ENCODE assay signal across 10 cellular contexts in the genomic region with DNA sequence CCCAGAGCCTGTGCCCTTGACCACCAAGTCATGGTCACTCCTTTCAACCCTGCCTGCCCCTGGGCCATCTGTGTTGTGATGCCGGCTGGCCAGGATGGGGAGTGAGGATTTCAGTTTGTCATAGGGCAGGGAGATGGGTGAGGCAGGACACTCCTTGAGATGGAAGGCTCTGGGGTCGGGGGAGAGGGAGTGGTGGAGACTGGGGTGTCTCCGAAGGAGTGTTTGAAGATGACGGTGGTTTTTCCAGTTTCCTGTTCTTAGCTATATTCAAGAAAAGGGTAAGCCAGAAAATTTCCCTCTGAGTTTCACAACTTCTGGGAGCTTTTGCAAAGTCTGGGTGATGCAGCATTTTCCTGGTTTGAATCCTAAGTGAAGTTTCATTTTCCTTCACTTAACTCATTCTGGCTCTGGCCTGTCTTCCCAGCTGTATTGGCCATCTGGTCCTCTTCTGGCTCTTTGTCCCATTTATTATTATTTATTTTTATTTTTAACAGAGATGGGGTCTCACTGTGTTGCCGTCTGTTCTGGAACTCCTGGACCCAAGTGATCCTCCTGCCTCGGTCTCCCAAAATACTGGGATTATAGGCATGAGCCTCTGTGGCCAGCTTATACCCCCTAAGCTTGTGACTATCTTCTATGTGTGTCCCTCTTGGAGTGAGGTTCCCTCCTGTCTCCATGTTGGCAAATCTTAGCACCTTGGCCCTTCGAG. TPM values are rescaled to one million over a fixed set of nuclear protein-coding genes. Genes with fewer than 3 reads are reported as not detected.
DNase-seq lines count a peak whose midpoint lies in the region; ATAC-seq, FAIRE-seq and TF ChIP-seq lines count a peak whose summit lies in the region.
"Had no signal": no experiment of that assay in that cellular context is flagged by ENCODE, and none has a peak within 500 bp of the region (broad histone marks: within the 10 kb centered on the region; RNA-seq: fewer than 3 reads in every experiment).

No MANE protein-coding gene starts in this region.

- CTCF ChIA-PET in A673 (lab: Charles Lee), result no interaction called here

- H3K9ac ChIP-seq in duodenal mucosa (ENCODE audit: low read depth in 1 of 2, low read length in 2 of 2) (no peak overlapping the region), mucosa of rectum (ENCODE audit: low read depth in 1 of 2, low read length in 2 of 2) (no peak overlapping the region), kidney (ENCODE audit: low read length in 2 of 2) (no peak overlapping the region)

- no peak for FAIRE-seq in kidney (lab: Jason Lieb, UNC)

- H3K4me3 ChIP-seq in duodenal mucosa (ENCODE audit: low read depth in 1 of 2, low read length in 2 of 2) (no peak overlapping the region), mucosa of rectum (ENCODE audit: low read length in 2 of 2) (no peak overlapping the region), thymus (ENCODE audit: low read length) (no peak overlapping the region), kidney (ENCODE audit: low read length in 2 of 2) (no peak overlapping the region), A673 (ENCODE audit: low read depth, low read length, poor library complexity, severe bottlenecking) (no peak overlapping the region)

- TF ChIP-seq CTCF in HFFc6 (IDR thresholded peaks at IDR 0.05) (no peak), kidney (IDR thresholded peaks at IDR 0.05; ENCODE audit: borderline replicate concordance, extremely low read depth, insufficient read depth) (no peak), A673 (conservative IDR thresholded peaks at IDR 0.05; ENCODE audit: low read depth, low read length) (no peak)

- intact Hi-C loops in kidney (cut with DNase I) (no loop called here), A673 (cut with micrococcal nuclease; ENCODE audit: unreplicated experiment) (no loop called here)

- ATAC-seq in HG03469 (IDR thresholded peaks at IDR 0.05; ENCODE audit: unreplicated experiment), result no peak

- H3K4me1 ChIP-seq in duodenal mucosa (ENCODE audit: control insufficient read depth in 1 of 2, insufficient read depth in 2 of 2, low read length in 2 of 2), result peaks cover 0 to 11% of the 10 kb centered on the region in 2 donors
- H3K4me1 ChIP-seq in mucosa of rectum (ENCODE audit: control insufficient read depth in 2 of 2, insufficient read depth in 2 of 2, low read length in 2 of 2), result no peaks in the 10 kb centered on the region
- H3K4me1 ChIP-seq in thymus (ENCODE audit: control insufficient read depth, insufficient read depth, low read length), result no peaks in the 10 kb centered on the region
- no peaks in the 10 kb centered on the region for H3K4me1 ChIP-seq in kidney (ENCODE audit: control insufficient read depth in 1 of 2, insufficient read depth in 1 of 2, low read depth in 1 of 2, low read length in 2 of 2)
- no peaks in the 10 kb centered on the region for H3K4me1 ChIP-seq in A673 (ENCODE audit: insufficient read depth, low read length, poor library complexity, severe bottlenecking)

- DNase-seq in HFFc6, result peak; percentile 65
- no peak for DNase-seq in kidney
- DNase-seq in A673 (ENCODE audit: low spot score), result no peak
- DNase-seq: activated CD8-positive, alpha-beta memory T cell treated with anti-CD3 and anti-CD28 coated beads, Interleukin-2, amount 50 U/mL, for 4 hours; H7 had no signal

- peaks cover 3 to 5% of the 10 kb centered on the region in 2 donors for H3K36me3 ChIP-seq in duodenal mucosa (ENCODE audit: control insufficient read depth in 1 of 2, insufficient read depth in 2 of 2, low read length in 2 of 2)
- no peaks in the 10 kb centered on the region for H3K36me3 ChIP-seq in mucosa of rectum (ENCODE audit: control insufficient read depth in 2 of 2, insufficient read depth in 2 of 2, low read length in 2 of 2)
- H3K36me3 ChIP-seq in thymus (ENCODE audit: control insufficient read depth, insufficient read depth), result peaks cover 42% of the 10 kb centered on the region
- no peaks in the 10 kb centered on the region for H3K36me3 ChIP-seq in kidney (ENCODE audit: control insufficient read depth in 1 of 2, insufficient read depth in 2 of 2, low read length in 2 of 2)
- no peaks in the 10 kb centered on the region for H3K36me3 ChIP-seq in A673 (ENCODE audit: insufficient read depth, low read length, poor library complexity, severe bottlenecking)
- H3K36me3 ChIP-seq: neutrophil had no signal

- peaks cover 44% of the 10 kb centered on the region for H3K9me3 Mint-ChIP-seq in HFFc6

- peak overlapping the region; percentile 56 for H3K4me3 Mint-ChIP-seq in HFFc6

- peak overlapping the region; percentile 97 for H3K27ac Mint-ChIP-seq in HFFc6

- H3K9me3 ChIP-seq in duodenal mucosa (ENCODE audit: control insufficient read depth in 1 of 2, low read length in 2 of 2), result peaks cover 14 to 24% of the 10 kb centered on the region in 2 donors
- H3K9me3 ChIP-seq in mucosa of rectum (ENCODE audit: control insufficient read depth in 2 of 2, low read length in 2 of 2), result peaks cover 3 to 6% of the 10 kb centered on the region in 2 donors
- H3K9me3 ChIP-seq in thymus (ENCODE audit: control insufficient read depth), result peaks cover 12% of the 10 kb centered on the region
- peaks cover 0 to 3% of the 10 kb centered on the region in 2 donors for H3K9me3 ChIP-seq in kidney (ENCODE audit: control insufficient read depth in 1 of 2, low read length in 2 of 2)
- peaks cover 13% of the 10 kb centered on the region for H3K9me3 ChIP-seq in A673 (ENCODE audit: low read depth, low read length, poor library complexity, severe bottlenecking)

- peaks cover 2% of the 10 kb centered on the region for H3K27me3 Mint-ChIP-seq in HFFc6 (ENCODE audit: insufficient read depth)

- H3K4me1 Mint-ChIP-seq in HFFc6 (ENCODE audit: low read depth), result peaks cover 71% of the 10 kb centered on the region

- peaks cover 63% of the 10 kb centered on the region for H3K36me3 Mint-ChIP-seq in HFFc6 (ENCODE audit: low read depth)

- H3K27ac ChIP-seq in duodenal mucosa (ENCODE audit: low read depth, low read length) (peak overlapping the region; percentile 36), mucosa of rectum (ENCODE audit: low read depth in 2 of 2, low read length in 2 of 2) (peak overlapping the region; percentile 57 to 68), thymus (ENCODE audit: low read depth) (peak overlapping the region; percentile 54), kidney (ENCODE audit: low read depth in 2 of 2, low read length in 2 of 2) (peak overlapping the region in 1 of 2 donors; percentile 67), A673 (ENCODE audit: low read depth, low read length, poor library complexity, severe bottlenecking) (no peak overlapping the region)
- H3K27ac ChIP-seq: neutrophil had no signal

- 95% methylated on average over 7 of the region's 7 CpGs for WGBS in thymus

- no peaks in the 10 kb centered on the region for H3K27me3 ChIP-seq in duodenal mucosa (ENCODE audit: control insufficient read depth in 1 of 2, insufficient read depth in 2 of 2, low read length in 2 of 2)
- H3K27me3 ChIP-seq in mucosa of rectum (ENCODE audit: control insufficient read depth in 2 of 2, insufficient read depth in 2 of 2, low read length in 2 of 2), result no peaks in the 10 kb centered on the region
- no peaks in the 10 kb centered on the region for H3K27me3 ChIP-seq in thymus (ENCODE audit: control insufficient read depth, insufficient read depth)
- no peaks in the 10 kb centered on the region for H3K27me3 ChIP-seq in A673 (replicated peaks; ENCODE audit: insufficient read depth, low read depth, low read length, poor library complexity)
- H3K27me3 ChIP-seq: neutrophil had no signal

- no TSS peak for BruUV-seq in A673 (replicated peaks; lab: Mats Ljungman, UMichigan)

- POLR2A ChIA-PET in A673 (lab: Charles Lee; ENCODE audit: low non-redundant PET), result no interaction called here

RNA-seq across cellular contexts. Expression of gene ABCC1, which starts 27.7 kb away (rescaled TPM):
- 10 to 100 TPM; 49.3 to 63.6 (median 57.1) TPM for total RNA-seq in HFFc6 (2021; fragmentation: NEBNext Ultra II Directional; extraction: Animal tissue kit (Norgen Biotek cat#: 25700))
- polyA plus RNA-seq in thymus (18.1 TPM), kidney (ENCODE audit: insufficient read depth, low read depth, low replicate concordance) (4.6 TPM)
- total RNA-seq in kidney (29.7 TPM), A673 (2021) (25.0 and 32.1 TPM in 2 replicates)
